23 cellular contexts compared by ENCODE assay signal in genomic region chr4:137739391-137739790, GRCh38.
DNase-seq lines count a peak whose midpoint lies in the region; FAIRE-seq and TF ChIP-seq lines count a peak whose summit lies in the region.
"Had no signal": no experiment of that assay in that cellular context is flagged by ENCODE, and none has a peak within 500 bp of the region (broad histone marks: within the 10 kb centered on the region; RNA-seq: fewer than 3 reads in every experiment).

No MANE protein-coding gene starts in this region.

- 94% methylated on average over 1 of the region's 1 CpG; no CpG with 5 or more reads in 1 of the 2 experiments for WGBS in H1 (ENCODE audit: extremely low coverage in 1 of 2, insufficient coverage in 1 of 2, insufficient read length in 1 of 2, insufficient replicate concordance in 2 of 2, low coverage in 1 of 2, low lambda C conversion rate in 2 of 2, missing lambda C conversion rate in 1 of 2), 2 experiments
- WGBS in mesendoderm (ENCODE audit: extremely low coverage, insufficient coverage, low lambda C conversion rate): 100% methylated on average over 1 of the region's 1 CpG

- no peak for TF ChIP-seq RAD21 in H1 (IDR thresholded peaks at IDR 0.05 in 1 of 2, conservative IDR thresholded peaks at IDR 0.05 in 1 of 2; ENCODE audit: low read depth in 2 of 2, low read length in 2 of 2)

- H3K27me3 Mint-ChIP-seq in activated CD4-positive, alpha-beta T cell treated with anti-CD3 and anti-CD28 coated beads, Interleukin-2, amount 10 ng/mL, durations not matched to agents 7 days and 5 days: no peaks in the 10 kb centered on the region
- H3K27me3 Mint-ChIP-seq: CD4-positive, CD25-positive, alpha-beta regulatory T cell had no signal

- H4K8ac ChIP-seq in H1 (ENCODE audit: extremely low read depth, insufficient read depth, low read length): no peak overlapping the region
- H4K8ac ChIP-seq in mesendoderm (ENCODE audit: low read depth, low read length): no peak overlapping the region

- H3K27ac Mint-ChIP-seq in activated CD4-positive, alpha-beta T cell treated with anti-CD3 and anti-CD28 coated beads, Interleukin-2, amount 10 ng/mL, durations not matched to agents 7 days and 5 days: no peak overlapping the region
- H3K27ac Mint-ChIP-seq: CD4-positive, CD25-positive, alpha-beta regulatory T cell had no signal

- H3K79me2 ChIP-seq in H1 (ENCODE audit: control insufficient read depth in 1 of 2, insufficient read depth in 2 of 2, low read length in 2 of 2): no peaks in the 10 kb centered on the region
- H3K79me2 ChIP-seq in mesendoderm (ENCODE audit: control insufficient read depth, insufficient read depth, low read length): no peaks in the 10 kb centered on the region

- POLR2A ChIA-PET in H1 (lab: Charles Lee; ENCODE audit: partially characterized antibody): interaction anchor here (0.9 kb wide), 1 partner anchor 44 kb away, joined by 3 read pairs; no protein-coding TSS in a partner anchor
- POLR2A ChIA-PET in activated CD4-positive, alpha-beta T cell treated with anti-CD3 and anti-CD28 coated beads, Interleukin-2, amount 10 ng/mL, durations not matched to agents 7 days and 5 days (lab: Charles Lee): no interaction called here

- H3K9me3 ChIP-seq in adipocyte (ENCODE audit: control insufficient read depth, low read length) (no peaks in the 10 kb centered on the region), H1 (ENCODE audit: insufficient read depth in 2 of 2, low read depth in 1 of 2, low read length in 1 of 2) (no peaks in the 10 kb centered on the region), Peyer's patch (no peaks in the 10 kb centered on the region)
- H3K9me3 ChIP-seq: BE2C had no signal

- no peak overlapping the region for H3K4me3 Mint-ChIP-seq in activated CD4-positive, alpha-beta T cell treated with anti-CD3 and anti-CD28 coated beads, Interleukin-2, amount 10 ng/mL, durations not matched to agents 7 days and 5 days
- H3K4me3 Mint-ChIP-seq: CD4-positive, CD25-positive, alpha-beta regulatory T cell had no signal

- TF ChIP-seq CTCF in AG10803 (conservative IDR thresholded peaks at IDR 0.05; ENCODE audit: low read length) (no peak), H1 (IDR thresholded peaks at IDR 0.05; ENCODE audit: control extremely low read depth in 1 of 3, insufficient read depth in 1 of 3, low read depth in 1 of 3, low read length in 3 of 3) (no peak), Peyer's patch (IDR thresholded peaks at IDR 0.05) (no peak)

- no peak overlapping the region for H4K5ac ChIP-seq in H1 (ENCODE audit: insufficient read length, low read depth, low read length)
- no peak overlapping the region for H4K5ac ChIP-seq in mesendoderm (ENCODE audit: low read length)

- no peaks in the 10 kb centered on the region for H3K4me1 Mint-ChIP-seq in activated CD4-positive, alpha-beta T cell treated with anti-CD3 and anti-CD28 coated beads, Interleukin-2, amount 10 ng/mL, durations not matched to agents 7 days and 5 days
- H3K4me1 Mint-ChIP-seq: CD4-positive, CD25-positive, alpha-beta regulatory T cell had no signal

- CTCF ChIA-PET in H1 (lab: Charles Lee; ENCODE audit: partially characterized antibody): no interaction called here
- CTCF ChIA-PET in activated CD4-positive, alpha-beta T cell treated with anti-CD3 and anti-CD28 coated beads, Interleukin-2, amount 10 ng/mL, durations not matched to agents 7 days and 5 days (lab: Charles Lee): no interaction called here

- H3K56ac ChIP-seq in H1 (replicated peaks; ENCODE audit: insufficient read length, low read depth, low read length) (no peak overlapping the region), mesendoderm (ENCODE audit: low read length) (no peak overlapping the region)

- H3K23me2 ChIP-seq in H1 (ENCODE audit: low read depth, low read length): no peaks in the 10 kb centered on the region

- no peak overlapping the region for H2BK20ac ChIP-seq in H1 (ENCODE audit: low read length)

- H3K4me1 ChIP-seq in adipocyte (ENCODE audit: control insufficient read depth, insufficient read depth, low read length) (peaks cover 35% of the 10 kb centered on the region), H1 (replicated peaks in 1 of 4; ENCODE audit: control insufficient read depth in 3 of 4, insufficient read depth in 4 of 4, low read length in 3 of 4) (no peaks in the 10 kb centered on the region), mesendoderm (ENCODE audit: control insufficient read depth, low read depth, low read length) (no peaks in the 10 kb centered on the region), Peyer's patch (no peaks in the 10 kb centered on the region)

- H3K4me3 ChIP-seq in AG10803 (ENCODE audit: low read length) (no peak overlapping the region), adipocyte (ENCODE audit: low read length) (no peak overlapping the region), H1 (ENCODE audit: extremely low read depth in 1 of 4, insufficient read depth in 2 of 4, low read depth in 3 of 4, low read length in 4 of 4) (no peak overlapping the region), mesendoderm (ENCODE audit: low read length) (no peak overlapping the region), Peyer's patch (no peak overlapping the region)

- H3K27ac ChIP-seq in H1 (ENCODE audit: low read depth, low read length): no peak overlapping the region
- no peak overlapping the region for H3K27ac ChIP-seq in mesendoderm (ENCODE audit: low read depth, low read length)
- H3K27ac ChIP-seq in Peyer's patch: no peak overlapping the region
- H3K27ac ChIP-seq: 22Rv1, RWPE1 had no signal

- H3K9ac ChIP-seq in adipocyte (ENCODE audit: low read length) (peak overlapping the region; percentile 52), H1 (replicated peaks in 1 of 4; ENCODE audit: extremely low read depth in 1 of 4, low read depth in 3 of 4, low read length in 3 of 4) (no peak overlapping the region), mesendoderm (ENCODE audit: low read length) (no peak overlapping the region)

- no peak for TF ChIP-seq EP300 in H1 (IDR thresholded peaks at IDR 0.05; ENCODE audit: borderline replicate concordance in 1 of 2, low read depth in 2 of 2, low read length in 2 of 2)

- H2BK5ac ChIP-seq in H1 (ENCODE audit: low read depth, low read length) (no peak overlapping the region), mesendoderm (ENCODE audit: low read length) (no peak overlapping the region)

- H3K14ac ChIP-seq in H1 (ENCODE audit: insufficient read length): no peak overlapping the region

- H2AK5ac ChIP-seq in H1 (ENCODE audit: low read depth, low read length) (no peak overlapping the region), mesendoderm (ENCODE audit: low read length) (no peak overlapping the region)

- H3K27me3 ChIP-seq in adipocyte (replicated peaks; ENCODE audit: control insufficient read depth, insufficient read depth, low read length): no peaks in the 10 kb centered on the region
- H3K27me3 ChIP-seq in H1 (replicated peaks in 1 of 4; ENCODE audit: control insufficient read depth in 3 of 4, extremely low read depth in 1 of 4, insufficient read depth in 3 of 4, low read length in 3 of 4): no peaks in the 10 kb centered on the region
- no peaks in the 10 kb centered on the region for H3K27me3 ChIP-seq in mesendoderm (ENCODE audit: insufficient read depth, low read length, poor library complexity)
- no peaks in the 10 kb centered on the region for H3K27me3 ChIP-seq in Peyer's patch
- H3K27me3 ChIP-seq: BE2C had no signal

- no peak overlapping the region for H2BK12ac ChIP-seq in H1 (ENCODE audit: low read depth, low read length)

- peaks cover 3% of the 10 kb centered on the region for H3K9me3 Mint-ChIP-seq in activated CD4-positive, alpha-beta T cell treated with anti-CD3 and anti-CD28 coated beads, Interleukin-2, amount 10 ng/mL, durations not matched to agents 7 days and 5 days

- H3K79me1 ChIP-seq in H1 (ENCODE audit: low read depth, low read length) (no peaks in the 10 kb centered on the region), mesendoderm (ENCODE audit: low read length) (no peaks in the 10 kb centered on the region)

- no peak overlapping the region for H4K91ac ChIP-seq in H1 (replicated peaks; ENCODE audit: insufficient read length, low read length)

- H3K18ac ChIP-seq in H1 (ENCODE audit: extremely low read depth, low read length): no peak overlapping the region
- H3K18ac ChIP-seq in mesendoderm (ENCODE audit: low read length): no peak overlapping the region

- H4K20me1 ChIP-seq in H1 (replicated peaks in 1 of 2; ENCODE audit: control insufficient read depth in 1 of 2, insufficient read depth in 2 of 2, low read length in 2 of 2): no peaks in the 10 kb centered on the region

- DNase-seq in AG10803 (ENCODE audit: low read depth): peak; percentile 24
- DNase-seq in adipocyte (ENCODE audit: low read depth): peak; percentile 58
- DNase-seq in H1 (ENCODE audit: low read depth in 1 of 2, low spot score in 2 of 2): no peak
- DNase-seq in mesendoderm: peak; percentile 23
- no peak for DNase-seq in activated CD4-positive, alpha-beta T cell treated with anti-CD3 and anti-CD28 coated beads, Interleukin-2, amount 10 ng/mL, durations not matched to agents 7 days and 5 days
- DNase-seq in HTR-8/SVneo (ENCODE audit: insufficient read length, low spot score): no peak
- no peak for DNase-seq in GM19240 (ENCODE audit: insufficient read length, low spot score)
- DNase-seq in Peyer's patch: no peak
- DNase-seq: BE2C; CD4-positive, CD25-positive, alpha-beta regulatory T cell; DMS153; DND-41; KBM-7; NCI-H1105 treated with DMSO at 0.1 percent for 48 hours; NCI-H146; NCI-H2029; NCI-H446; NCI-H526; SHP77 had no signal

- H2BK120ac ChIP-seq in H1 (replicated peaks; ENCODE audit: low read depth, low read length) (no peak overlapping the region), mesendoderm (ENCODE audit: low read depth, low read length) (no peak overlapping the region)

- TF ChIP-seq POLR2A in H1 (IDR thresholded peaks at IDR 0.05; ENCODE audit: control extremely low read depth in 1 of 2, low read depth in 2 of 2, low read length in 2 of 2): no peak
- no peak for TF ChIP-seq POLR2A in Peyer's patch (IDR thresholded peaks at IDR 0.05)

- H3K4ac ChIP-seq in H1 (replicated peaks; ENCODE audit: insufficient read length, low read depth, low read length) (no peak overlapping the region), mesendoderm (ENCODE audit: low read depth, low read length) (no peak overlapping the region)

- no peak for FAIRE-seq in H1 (lab: Jason Lieb, UNC)
- FAIRE-seq in HTR-8/SVneo (lab: Jason Lieb, UNC): no peak
- FAIRE-seq: H54, HepG2 had no signal

- no peak overlapping the region for H2AFZ ChIP-seq in H1 (ENCODE audit: low read length)

- H3K36me3 ChIP-seq in adipocyte (ENCODE audit: control insufficient read depth, insufficient read depth, low read length, severe bottlenecking): no peaks in the 10 kb centered on the region
- no peaks in the 10 kb centered on the region for H3K36me3 ChIP-seq in H1 (ENCODE audit: control insufficient read depth in 2 of 4, insufficient read depth in 4 of 4, low read length in 3 of 4)
- H3K36me3 ChIP-seq in mesendoderm (ENCODE audit: control insufficient read depth, insufficient read depth, low read length): no peaks in the 10 kb centered on the region
- H3K36me3 ChIP-seq in Peyer's patch: no peaks in the 10 kb centered on the region
- H3K36me3 ChIP-seq: BE2C had no signal

- H3K36me3 Mint-ChIP-seq in activated CD4-positive, alpha-beta T cell treated with anti-CD3 and anti-CD28 coated beads, Interleukin-2, amount 10 ng/mL, durations not matched to agents 7 days and 5 days (ENCODE audit: low read depth): no peaks in the 10 kb centered on the region
- H3K36me3 Mint-ChIP-seq: CD4-positive, CD25-positive, alpha-beta regulatory T cell had no signal

- H3K4me2 ChIP-seq in H1 (ENCODE audit: insufficient read depth in 1 of 2, low read depth in 2 of 2, low read length in 2 of 2) (no peak overlapping the region), mesendoderm (ENCODE audit: low read length) (no peak overlapping the region)

- H3K23ac ChIP-seq in H1 (ENCODE audit: insufficient read length) (no peak overlapping the region), mesendoderm (ENCODE audit: low read length) (no peak overlapping the region)

- H2BK15ac ChIP-seq in H1 (ENCODE audit: low read length) (no peak overlapping the region), mesendoderm (replicated peaks; ENCODE audit: low read depth) (no peak overlapping the region)

Comparison
In these comparisons a context has a peak if more than half of its experiments do, and no peak if none do; other contexts are left out.
1. DNase-seq: peak in AG10803 (single experiment), adipocyte (single experiment) and mesendoderm (single experiment); none in H1 (0 of 2), activated CD4-positive, alpha-beta T cell treated with anti-CD3 and anti-CD28 coated beads, Interleukin-2, amount 10 ng/mL, durations not matched to agents 7 days and 5 days (single experiment), HTR-8/SVneo (single experiment), GM19240 (single experiment) and Peyer's patch (0 of 3).